9 cellular contexts compared by ENCODE assay signal in genomic region chrX:13007519-13008188, GRCh38. TPM values are rescaled to one million over a fixed set of nuclear protein-coding genes. Genes with fewer than 3 reads are reported as not detected.
DNase-seq lines count a peak whose midpoint lies in the region; ATAC-seq lines count a peak whose summit lies in the region.
"Had no signal": no experiment of that assay in that cellular context is flagged by ENCODE, and none has a peak within 500 bp of the region (broad histone marks: within the 10 kb centered on the region; RNA-seq: fewer than 3 reads in every experiment).

No MANE protein-coding gene starts in this region.

- no peaks in the 10 kb centered on the region for H3K36me3 Mint-ChIP-seq in activated naive CD8-positive, alpha-beta T cell treated with anti-CD3 and anti-CD28 coated beads, Interleukin-2, amount 10 ng/mL, durations not matched to agents 7 days and 5 days
- H3K36me3 Mint-ChIP-seq in naive B cell = no peaks in the 10 kb centered on the region

- H3K9me3 Mint-ChIP-seq in activated naive CD8-positive, alpha-beta T cell treated with anti-CD3 and anti-CD28 coated beads, Interleukin-2, amount 10 ng/mL, durations not matched to agents 7 days and 5 days = no peaks in the 10 kb centered on the region
- no peaks in the 10 kb centered on the region for H3K9me3 Mint-ChIP-seq in naive B cell

- no peak overlapping the region for H3K4me3 Mint-ChIP-seq in activated naive CD8-positive, alpha-beta T cell treated with anti-CD3 and anti-CD28 coated beads, Interleukin-2, amount 10 ng/mL, durations not matched to agents 7 days and 5 days
- peak overlapping the region in 6 of 8 donors; percentile 56 to 81 (median 70) for H3K4me3 Mint-ChIP-seq in naive B cell

- ATAC-seq in HG03432 (IDR thresholded peaks at IDR 0.05; ENCODE audit: unreplicated experiment) = peak; percentile 4
- ATAC-seq in activated naive CD8-positive, alpha-beta T cell treated with anti-CD3 and anti-CD28 coated beads, Interleukin-2, amount 10 ng/mL, durations not matched to agents 7 days and 5 days (ENCODE audit: low read depth) = no peak
- ATAC-seq in naive B cell (ENCODE audit: low read depth in 2 of 2) = no peak
- no peak for ATAC-seq in HG03565 (IDR thresholded peaks at IDR 0.05; ENCODE audit: unreplicated experiment)
- ATAC-seq in GM19328 (IDR thresholded peaks at IDR 0.05; ENCODE audit: unreplicated experiment) = no peak

- POLR2A ChIA-PET in activated naive CD8-positive, alpha-beta T cell treated with anti-CD3 and anti-CD28 coated beads, Interleukin-2, amount 10 ng/mL, durations not matched to agents 7 days and 5 days (lab: Charles Lee) = interaction anchor here (0.8 to 1.6 kb wide), 5 partner anchors 27 to 78 kb away, joined by 3 to 4 read pairs (median 3); no protein-coding TSS in a partner anchor

- DNase-seq in GM04504 (ENCODE audit: low read depth) = peak; percentile 29
- no peak for DNase-seq in activated naive CD8-positive, alpha-beta T cell treated with anti-CD3 and anti-CD28 coated beads, Interleukin-2, amount 10 ng/mL, durations not matched to agents 7 days and 5 days
- no peak for DNase-seq in naive B cell
- DNase-seq in NK-92 treated with Interleukin-12 subunit alpha and Interleukin-12 subunit beta, amount 100 ng/mL, for 24 hours (lab: John Stamatoyannopoulos, UW) = no peak
- no peak for DNase-seq in SIG-M5 (lab: John Stamatoyannopoulos, UW)
- DNase-seq: NCI-H774 had no signal

- peak overlapping the region; percentile 67 for H3K27ac Mint-ChIP-seq in activated naive CD8-positive, alpha-beta T cell treated with anti-CD3 and anti-CD28 coated beads, Interleukin-2, amount 10 ng/mL, durations not matched to agents 7 days and 5 days
- H3K27ac Mint-ChIP-seq in naive B cell = peak overlapping the region in 2 of 6 donors; percentile 41 to 52

- no peaks in the 10 kb centered on the region for H3K27me3 Mint-ChIP-seq in activated naive CD8-positive, alpha-beta T cell treated with anti-CD3 and anti-CD28 coated beads, Interleukin-2, amount 10 ng/mL, durations not matched to agents 7 days and 5 days
- H3K27me3 Mint-ChIP-seq in naive B cell = peaks cover 0 to 23% (median 0%) of the 10 kb centered on the region in 3 donors

- H3K4me1 Mint-ChIP-seq in activated naive CD8-positive, alpha-beta T cell treated with anti-CD3 and anti-CD28 coated beads, Interleukin-2, amount 10 ng/mL, durations not matched to agents 7 days and 5 days = peaks cover 35% of the 10 kb centered on the region
- peaks cover 35 to 76% (median 36%) of the 10 kb centered on the region in 3 donors for H3K4me1 Mint-ChIP-seq in naive B cell

RNA-seq across cellular contexts. Expression of gene TMSB4X, which starts 32.7 kb away (rescaled TPM):
- total RNA-seq in activated naive CD8-positive, alpha-beta T cell treated with anti-CD3 and anti-CD28 coated beads, Interleukin-2, amount 10 ng/mL, durations not matched to agents 7 days and 5 days = 1,000 to 10,000 TPM; 8,001 to 8,464 TPM
- over 10,000 TPM; 18,491 to 24,142 (median 22,031) TPM for polyA plus RNA-seq in naive B cell (ENCODE audit: low read depth in 6 of 6)

RNA-seq across cellular contexts. Expression of gene FAM9C, which starts 36.8 kb away (rescaled TPM):
- total RNA-seq in activated naive CD8-positive, alpha-beta T cell treated with anti-CD3 and anti-CD28 coated beads, Interleukin-2, amount 10 ng/mL, durations not matched to agents 7 days and 5 days = not detected
- polyA plus RNA-seq in naive B cell (ENCODE audit: low read depth in 6 of 6) = not detected
